ENCODE assay signal across 1 cellular context in the genomic region with DNA sequence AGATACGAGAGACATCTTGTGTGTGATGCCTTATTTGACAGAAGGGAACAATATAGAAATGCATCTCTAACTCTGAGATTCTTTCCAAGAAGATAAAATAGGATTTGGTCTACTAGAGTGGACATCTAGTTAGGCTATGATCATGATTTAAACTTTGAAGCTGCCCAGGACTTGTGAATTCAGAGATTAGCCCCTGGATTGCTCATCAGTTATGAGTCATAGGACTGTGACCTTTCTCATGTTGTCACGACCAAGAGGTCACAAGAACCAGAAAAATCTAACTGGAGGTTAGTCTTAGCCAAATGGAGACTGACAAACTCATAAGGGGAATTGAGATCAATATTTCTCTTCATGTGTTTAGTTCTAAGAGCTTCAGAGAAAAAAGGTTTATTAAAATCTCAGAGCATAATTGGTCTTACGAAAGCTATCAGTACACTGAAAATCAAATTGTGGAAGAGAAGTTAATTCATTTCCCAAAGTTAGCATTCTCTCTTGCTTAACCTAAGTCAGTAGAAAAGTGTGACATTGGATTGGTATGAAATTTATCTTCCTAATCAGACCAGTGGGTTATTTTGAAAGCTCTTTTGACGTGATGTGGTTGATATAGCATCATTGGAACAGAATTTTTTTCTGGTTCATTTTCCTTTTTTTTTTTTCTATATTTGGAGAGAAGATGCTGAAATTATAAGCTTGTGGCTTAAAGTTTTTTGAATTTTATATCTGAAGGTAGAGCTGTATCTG.
TF ChIP-seq lines count a peak whose summit lies in the region.

No MANE protein-coding gene starts in this region.

TF ChIP-seq in WTC11, 78 proteins besides CTCF, POLR2A, EP300 and RAD21 (continued from another document):
- TF ChIP-seq, protein P1, sequence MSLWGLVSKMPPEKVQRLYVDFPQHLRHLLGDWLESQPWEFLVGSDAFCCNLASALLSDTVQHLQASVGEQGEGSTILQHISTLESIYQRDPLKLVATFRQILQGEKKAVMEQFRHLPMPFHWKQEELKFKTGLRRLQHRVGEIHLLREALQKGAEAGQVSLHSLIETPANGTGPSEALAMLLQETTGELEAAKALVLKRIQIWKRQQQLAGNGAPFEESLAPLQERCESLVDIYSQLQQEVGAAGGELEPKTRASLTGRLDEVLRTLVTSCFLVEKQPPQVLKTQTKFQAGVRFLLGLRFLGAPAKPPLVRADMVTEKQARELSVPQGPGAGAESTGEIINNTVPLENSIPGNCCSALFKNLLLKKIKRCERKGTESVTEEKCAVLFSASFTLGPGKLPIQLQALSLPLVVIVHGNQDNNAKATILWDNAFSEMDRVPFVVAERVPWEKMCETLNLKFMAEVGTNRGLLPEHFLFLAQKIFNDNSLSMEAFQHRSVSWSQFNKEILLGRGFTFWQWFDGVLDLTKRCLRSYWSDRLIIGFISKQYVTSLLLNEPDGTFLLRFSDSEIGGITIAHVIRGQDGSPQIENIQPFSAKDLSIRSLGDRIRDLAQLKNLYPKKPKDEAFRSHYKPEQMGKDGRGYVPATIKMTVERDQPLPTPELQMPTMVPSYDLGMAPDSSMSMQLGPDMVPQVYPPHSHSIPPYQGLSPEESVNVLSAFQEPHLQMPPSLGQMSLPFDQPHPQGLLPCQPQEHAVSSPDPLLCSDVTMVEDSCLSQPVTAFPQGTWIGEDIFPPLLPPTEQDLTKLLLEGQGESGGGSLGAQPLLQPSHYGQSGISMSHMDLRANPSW (CRISPR knock-in tag; conservative IDR thresholded peaks at IDR 0.05; ENCODE audit: low read depth) = no peak
- TF ChIP-seq, protein P2, sequence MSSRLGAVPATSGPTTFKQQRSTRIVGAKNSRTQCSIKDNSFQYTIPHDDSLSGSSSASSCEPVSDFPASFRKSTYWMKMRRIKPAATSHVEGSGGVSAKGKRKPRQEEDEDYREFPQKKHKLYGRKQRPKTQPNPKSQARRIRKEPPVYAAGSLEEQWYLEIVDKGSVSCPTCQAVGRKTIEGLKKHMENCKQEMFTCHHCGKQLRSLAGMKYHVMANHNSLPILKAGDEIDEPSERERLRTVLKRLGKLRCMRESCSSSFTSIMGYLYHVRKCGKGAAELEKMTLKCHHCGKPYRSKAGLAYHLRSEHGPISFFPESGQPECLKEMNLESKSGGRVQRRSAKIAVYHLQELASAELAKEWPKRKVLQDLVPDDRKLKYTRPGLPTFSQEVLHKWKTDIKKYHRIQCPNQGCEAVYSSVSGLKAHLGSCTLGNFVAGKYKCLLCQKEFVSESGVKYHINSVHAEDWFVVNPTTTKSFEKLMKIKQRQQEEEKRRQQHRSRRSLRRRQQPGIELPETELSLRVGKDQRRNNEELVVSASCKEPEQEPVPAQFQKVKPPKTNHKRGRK (CRISPR knock-in tag; IDR thresholded peaks at IDR 0.05; ENCODE audit: borderline replicate concordance) = no peak
- TF ChIP-seq NFE2L1 (CRISPR knock-in tag; IDR thresholded peaks at IDR 0.05) = no peak
- no peak for TF ChIP-seq ETV6 (CRISPR knock-in tag; IDR thresholded peaks at IDR 0.05)
- TF ChIP-seq, protein P3, sequence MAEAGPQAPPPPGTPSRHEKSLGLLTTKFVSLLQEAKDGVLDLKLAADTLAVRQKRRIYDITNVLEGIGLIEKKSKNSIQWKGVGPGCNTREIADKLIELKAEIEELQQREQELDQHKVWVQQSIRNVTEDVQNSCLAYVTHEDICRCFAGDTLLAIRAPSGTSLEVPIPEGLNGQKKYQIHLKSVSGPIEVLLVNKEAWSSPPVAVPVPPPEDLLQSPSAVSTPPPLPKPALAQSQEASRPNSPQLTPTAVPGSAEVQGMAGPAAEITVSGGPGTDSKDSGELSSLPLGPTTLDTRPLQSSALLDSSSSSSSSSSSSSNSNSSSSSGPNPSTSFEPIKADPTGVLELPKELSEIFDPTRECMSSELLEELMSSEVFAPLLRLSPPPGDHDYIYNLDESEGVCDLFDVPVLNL (CRISPR knock-in tag; IDR thresholded peaks at IDR 0.05; ENCODE audit: borderline replicate concordance, low read depth) = no peak
- no peak for TF ChIP-seq ESRRA (CRISPR knock-in tag; IDR thresholded peaks at IDR 0.05; ENCODE audit: borderline replicate concordance)
